Comparison of ENCODE assay signal across 19 cellular contexts in the genomic region with DNA sequence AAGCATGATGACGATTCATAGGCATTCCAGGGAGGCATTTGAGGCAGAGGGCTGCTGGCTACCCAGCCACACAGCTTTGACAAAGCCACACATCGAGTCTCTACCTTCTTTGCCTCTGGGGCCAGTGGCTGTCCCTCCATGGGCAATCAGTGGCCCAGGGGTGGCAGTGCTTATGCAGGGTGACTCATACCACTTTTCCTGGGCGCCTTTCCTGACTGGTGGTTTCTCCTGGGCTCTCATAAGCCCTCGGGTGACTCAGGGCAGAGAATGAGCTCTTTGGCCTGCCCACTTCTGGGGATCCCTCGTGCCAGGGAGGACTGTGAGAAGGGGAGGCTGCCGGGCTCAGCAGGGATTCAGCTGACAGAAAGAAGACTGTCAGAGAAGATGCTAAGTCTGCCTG.
DNase-seq lines count a peak whose midpoint lies in the region; ATAC-seq and TF ChIP-seq lines count a peak whose summit lies in the region.
"Had no signal": no experiment of that assay in that cellular context is flagged by ENCODE, and none has a peak within 500 bp of the region (broad histone marks: within the 10 kb centered on the region; RNA-seq: fewer than 3 reads in every experiment).

No MANE protein-coding gene starts in this region.

- no CpG with 5 or more reads among the region's 6 CpGs for WGBS in mesendoderm (ENCODE audit: extremely low coverage, insufficient coverage, low lambda C conversion rate)

- no peak overlapping the region for H2BK5ac ChIP-seq in mesendoderm (ENCODE audit: low read length)

- no peak for ATAC-seq in HG02970 (IDR thresholded peaks at IDR 0.05; ENCODE audit: low FRiP score, unreplicated experiment)
- ATAC-seq: activated T-helper 17 cell treated with anti-CD3 and anti-CD28 coated beads, Interleukin-2, amount 50 U/mL, for 72 hours; GM12878; right lobe of liver had no signal

- no peak overlapping the region for H3K23ac ChIP-seq in mesendoderm (ENCODE audit: low read length)

- H3K27ac ChIP-seq in A673 (ENCODE audit: low read depth, low read length, poor library complexity, severe bottlenecking) = no peak overlapping the region
- H3K27ac ChIP-seq in mesendoderm (ENCODE audit: low read depth, low read length) = no peak overlapping the region
- H3K27ac ChIP-seq: HL-60, KMS-11, right lobe of liver, thoracic aorta had no signal

- H3K4me1 ChIP-seq in A673 (ENCODE audit: insufficient read depth, low read length, poor library complexity, severe bottlenecking) (no peaks in the 10 kb centered on the region), adipocyte (ENCODE audit: control insufficient read depth, insufficient read depth, low read length) (no peaks in the 10 kb centered on the region), mesendoderm (ENCODE audit: control insufficient read depth, low read depth, low read length) (no peaks in the 10 kb centered on the region)
- H3K4me1 ChIP-seq: right lobe of liver had no signal

- H3K4me3 ChIP-seq in A673 (ENCODE audit: low read depth, low read length, poor library complexity, severe bottlenecking) = no peak overlapping the region
- no peak overlapping the region for H3K4me3 ChIP-seq in adipocyte (ENCODE audit: low read length)
- no peak overlapping the region for H3K4me3 ChIP-seq in mesendoderm (ENCODE audit: low read length)
- H3K4me3 ChIP-seq: GM12878, right lobe of liver, thoracic aorta had no signal

- POLR2A ChIA-PET in A673 (lab: Charles Lee; ENCODE audit: low non-redundant PET) = no interaction called here

- H3K79me2 ChIP-seq in mesendoderm (ENCODE audit: control insufficient read depth, insufficient read depth, low read length) = no peaks in the 10 kb centered on the region

- BruUV-seq in A673 (replicated peaks; lab: Mats Ljungman, UMichigan) = no TSS peak

- H3K27me3 ChIP-seq in A673 (replicated peaks; ENCODE audit: insufficient read depth, low read depth, low read length, poor library complexity) = peaks cover 35% of the 10 kb centered on the region
- peaks cover 7% of the 10 kb centered on the region for H3K27me3 ChIP-seq in adipocyte (replicated peaks; ENCODE audit: control insufficient read depth, insufficient read depth, low read length)
- no peaks in the 10 kb centered on the region for H3K27me3 ChIP-seq in mesendoderm (ENCODE audit: insufficient read depth, low read length, poor library complexity)
- H3K27me3 ChIP-seq: right lobe of liver had no signal

- H3K4ac ChIP-seq in mesendoderm (ENCODE audit: low read depth, low read length) = no peak overlapping the region

- no peak overlapping the region for H3K9ac ChIP-seq in adipocyte (ENCODE audit: low read length)
- H3K9ac ChIP-seq in mesendoderm (ENCODE audit: low read length) = no peak overlapping the region
- H3K9ac ChIP-seq: KMS-11 had no signal

- H2AK5ac ChIP-seq in mesendoderm (ENCODE audit: low read length) = no peak overlapping the region

- H3K9me3 ChIP-seq in A673 (ENCODE audit: low read depth, low read length, poor library complexity, severe bottlenecking) = no peaks in the 10 kb centered on the region
- no peaks in the 10 kb centered on the region for H3K9me3 ChIP-seq in adipocyte (ENCODE audit: control insufficient read depth, low read length)
- H3K9me3 ChIP-seq: right lobe of liver, thoracic aorta had no signal

- DNase-seq in A673 (ENCODE audit: low spot score) (peak; percentile 12), HT-29 (ENCODE audit: low spot score) (peak; percentile 9), adipocyte (ENCODE audit: low read depth) (peak; percentile 12), mesendoderm (peak; percentile 32), NCI-H2029 treated with DMSO at 0.1 percent for 48 hours (lab: John Stamatoyannopoulos, UW) (no peak), pons (ENCODE audit: low spot score) (no peak)
- DNase-seq in stimulated activated CD4-positive, alpha-beta T cell treated with anti-CD3 and anti-CD28 coated beads, Interleukin-1b, Interleukin-23, amount 100 ng/mL, for 48 hours = no peak
- DNase-seq: activated CD4-positive, alpha-beta memory T cell treated with anti-CD3 and anti-CD28 coated beads, Interleukin-2, amount 10 ng/mL, durations not matched to agents 7 days and 5 days; amniotic stem cell; CD4-positive, alpha-beta T cell; NCI-H446 treated with DMSO at 0.1 percent for 48 hours; right lobe of liver; stimulated activated CD4-positive, alpha-beta T cell treated with anti-CD3 and anti-CD28 coated beads, Interleukin-2, amount 100 ng/mL, for 48 hours had no signal

- no peak overlapping the region for H3K4me2 ChIP-seq in mesendoderm (ENCODE audit: low read length)
- H3K4me2 ChIP-seq: KMS-11 had no signal

- H3K79me1 ChIP-seq in mesendoderm (ENCODE audit: low read length) = no peaks in the 10 kb centered on the region

- H2BK120ac ChIP-seq in mesendoderm (ENCODE audit: low read depth, low read length) = no peak overlapping the region

- no peak overlapping the region for H3K18ac ChIP-seq in mesendoderm (ENCODE audit: low read length)

- no peak overlapping the region for H4K8ac ChIP-seq in mesendoderm (ENCODE audit: low read depth, low read length)

- no peak overlapping the region for H3K56ac ChIP-seq in mesendoderm (ENCODE audit: low read length)

- TF ChIP-seq CTCF in A673 (conservative IDR thresholded peaks at IDR 0.05; ENCODE audit: low read depth, low read length) = no peak

- H3K36me3 ChIP-seq in A673 (ENCODE audit: insufficient read depth, low read length, poor library complexity, severe bottlenecking) (no peaks in the 10 kb centered on the region), adipocyte (ENCODE audit: control insufficient read depth, insufficient read depth, low read length, severe bottlenecking) (no peaks in the 10 kb centered on the region), mesendoderm (ENCODE audit: control insufficient read depth, insufficient read depth, low read length) (no peaks in the 10 kb centered on the region)
- H3K36me3 ChIP-seq: right lobe of liver, thoracic aorta had no signal

- intact Hi-C loops in A673 (cut with micrococcal nuclease; ENCODE audit: unreplicated experiment) = no loop called here

- CTCF ChIA-PET in A673 (lab: Charles Lee) = no interaction called here

- no peak overlapping the region for H2BK15ac ChIP-seq in mesendoderm (replicated peaks; ENCODE audit: low read depth)

- no peak overlapping the region for H4K5ac ChIP-seq in mesendoderm (ENCODE audit: low read length)

Comparison
In these comparisons a context has a peak if more than half of its experiments do, and no peak if none do; other contexts are left out.
1. DNase-seq: peak in A673 (single experiment), HT-29 (single experiment), adipocyte (single experiment) and mesendoderm (single experiment); none in NCI-H2029 treated with DMSO at 0.1 percent for 48 hours (single experiment), pons (single experiment) and stimulated activated CD4-positive, alpha-beta T cell treated with anti-CD3 and anti-CD28 coated beads, Interleukin-1b, Interleukin-23, amount 100 ng/mL, for 48 hours (single experiment).